Comparison of ENCODE assay signal across 9 cellular contexts in the genomic region with DNA sequence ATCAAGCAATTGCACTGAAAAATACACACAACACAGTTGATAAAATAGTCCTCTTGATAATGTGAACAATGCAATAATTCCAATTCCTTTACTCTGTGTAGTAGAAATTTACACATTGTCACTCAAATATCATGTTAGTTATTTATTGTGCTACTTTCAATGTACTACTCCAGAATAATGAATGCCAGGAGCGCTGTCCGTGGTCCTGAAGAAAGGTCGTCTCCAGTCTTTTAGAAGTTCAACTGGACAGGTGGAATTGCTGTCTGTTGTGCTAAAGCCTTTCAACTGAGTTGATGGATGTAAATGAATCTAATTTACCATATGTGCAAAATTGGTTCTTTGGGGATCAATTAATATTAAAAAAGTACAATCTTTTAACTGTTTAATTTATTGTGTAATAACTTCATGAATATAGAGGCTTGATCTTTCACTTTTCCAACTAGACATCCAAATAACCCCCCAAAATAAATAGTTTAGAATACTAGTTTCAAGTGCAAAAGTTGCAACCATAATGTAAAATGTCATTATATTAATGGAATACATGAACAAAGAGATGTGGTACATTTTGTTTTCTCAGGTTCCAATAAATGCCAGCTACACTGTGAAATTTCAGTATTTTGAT. TPM values are rescaled to one million over a fixed set of nuclear protein-coding genes. Genes with fewer than 3 reads are reported as not detected.
DNase-seq lines count a peak whose midpoint lies in the region; ATAC-seq and TF ChIP-seq lines count a peak whose summit lies in the region.
"Had no signal": no experiment of that assay in that cellular context is flagged by ENCODE, and none has a peak within 500 bp of the region (broad histone marks: within the 10 kb centered on the region; RNA-seq: fewer than 3 reads in every experiment).

No MANE protein-coding gene starts in this region.

- no peaks in the 10 kb centered on the region for H3K27me3 ChIP-seq in DND-41 (ENCODE audit: insufficient read depth, low read length, poor library complexity)
- H3K27me3 ChIP-seq in aorta (ENCODE audit: control insufficient read depth in 1 of 2, insufficient read depth in 2 of 2, low read length in 1 of 2) = peaks cover 0 to 2% of the 10 kb centered on the region in 2 donors

- H2AFZ ChIP-seq in DND-41 (ENCODE audit: low read depth, low read length) = no peak overlapping the region

- no peaks in the 10 kb centered on the region for H3K79me2 ChIP-seq in DND-41 (ENCODE audit: insufficient read depth, low read length)

- H3K9me3 Mint-ChIP-seq in immature natural killer cell = peaks cover 5 to 48% (median 18%) of the 10 kb centered on the region in 6 donors

- H3K4me1 ChIP-seq in DND-41 (ENCODE audit: insufficient read depth, low read length) = no peaks in the 10 kb centered on the region
- no peaks in the 10 kb centered on the region for H3K4me1 ChIP-seq in aorta (ENCODE audit: control insufficient read depth in 1 of 2, insufficient read depth in 2 of 2, low read length in 2 of 2)
- H3K4me1 ChIP-seq: psoas muscle had no signal

- TF ChIP-seq EP300 in Ishikawa (IDR thresholded peaks at IDR 0.05; ENCODE audit: borderline replicate concordance) = no peak

- H3K4me3 Mint-ChIP-seq in immature natural killer cell = no peak overlapping the region

- peak; percentile 75 for ATAC-seq in DND-41 (ENCODE audit: insufficient read depth, low read depth)
- no peak for ATAC-seq in aorta (ENCODE audit: low FRiP score)
- ATAC-seq: psoas muscle had no signal

- peaks cover 0 to 4% (median 0%) of the 10 kb centered on the region in 3 donors for H3K36me3 Mint-ChIP-seq in immature natural killer cell

- H3K36me3 ChIP-seq in DND-41 (ENCODE audit: insufficient read depth, low read length) (no peaks in the 10 kb centered on the region), aorta (ENCODE audit: control insufficient read depth in 1 of 2, insufficient read depth in 2 of 2, low read length in 1 of 2) (no peaks in the 10 kb centered on the region)

- intact Hi-C loops in aorta (cut with DNase I) = no loop called here

- no peak for TF ChIP-seq RAD21 in Ishikawa (IDR thresholded peaks at IDR 0.05; ENCODE audit: low read depth)

- H3K9me3 ChIP-seq in DND-41 (ENCODE audit: insufficient read depth, low read length, severe bottlenecking) = peaks cover 8% of the 10 kb centered on the region
- H3K9me3 ChIP-seq in aorta (ENCODE audit: control insufficient read depth, low read length) = peaks cover 1% of the 10 kb centered on the region
- H3K9me3 ChIP-seq: psoas muscle had no signal

- no peak overlapping the region for H3K9ac ChIP-seq in DND-41 (ENCODE audit: low read depth, low read length)

- H4K20me1 ChIP-seq in DND-41 (ENCODE audit: insufficient read depth, low read length) = no peaks in the 10 kb centered on the region

- 3 to 4% methylated on average over 3 of the region's 3 CpGs for WGBS in aorta, 2 donors

- H3K4me2 ChIP-seq in DND-41 (ENCODE audit: insufficient read depth, low read length) = no peak overlapping the region

- H3K4me1 Mint-ChIP-seq in immature natural killer cell = no peaks in the 10 kb centered on the region

- DNase-seq in DND-41 (peak; percentile 75), iPS-NIHi11 (ENCODE audit: low spot score) (peak; percentile 50), aorta (peak; percentile 59 to 83), NCI-H510A treated with DMSO at 0.1 percent for 48 hours (lab: John Stamatoyannopoulos, UW) (no peak), NCI-H2196 (lab: John Stamatoyannopoulos, UW; ENCODE audit: unreplicated experiment) (no peak), immature natural killer cell (no peak)
- DNase-seq in activated CD4-positive, alpha-beta T cell treated with anti-CD3 and anti-CD28 coated beads, Interleukin-2, amount 50 U/mL, for 48 hours = peak; percentile 40 to 45

- no peak overlapping the region for H3K27ac ChIP-seq in DND-41 (ENCODE audit: low read length)
- no peak overlapping the region for H3K27ac ChIP-seq in aorta (ENCODE audit: low read depth in 1 of 2, low read length in 2 of 2)
- H3K27ac ChIP-seq: psoas muscle had no signal

- H3K4me3 ChIP-seq in DND-41 (ENCODE audit: low read depth in 1 of 2, low read length in 2 of 2) = no peak overlapping the region
- no peak overlapping the region for H3K4me3 ChIP-seq in aorta (ENCODE audit: low read length in 2 of 2)
- H3K4me3 ChIP-seq: psoas muscle had no signal

- H3K27ac Mint-ChIP-seq in immature natural killer cell = no peak overlapping the region

- H3K27me3 Mint-ChIP-seq in immature natural killer cell (ENCODE audit: low read depth in 3 of 3) = peaks cover 0 to 11% (median 3%) of the 10 kb centered on the region in 3 donors

- TF ChIP-seq CTCF in DND-41 (IDR thresholded peaks at IDR 0.05; ENCODE audit: borderline replicate concordance, extremely low read depth, low read length, poor library complexity, severe bottlenecking) = no peak

TF ChIP-seq in Ishikawa, 13 proteins besides CTCF, POLR2A, EP300 and RAD21:
- TF ChIP-seq, protein P1, sequence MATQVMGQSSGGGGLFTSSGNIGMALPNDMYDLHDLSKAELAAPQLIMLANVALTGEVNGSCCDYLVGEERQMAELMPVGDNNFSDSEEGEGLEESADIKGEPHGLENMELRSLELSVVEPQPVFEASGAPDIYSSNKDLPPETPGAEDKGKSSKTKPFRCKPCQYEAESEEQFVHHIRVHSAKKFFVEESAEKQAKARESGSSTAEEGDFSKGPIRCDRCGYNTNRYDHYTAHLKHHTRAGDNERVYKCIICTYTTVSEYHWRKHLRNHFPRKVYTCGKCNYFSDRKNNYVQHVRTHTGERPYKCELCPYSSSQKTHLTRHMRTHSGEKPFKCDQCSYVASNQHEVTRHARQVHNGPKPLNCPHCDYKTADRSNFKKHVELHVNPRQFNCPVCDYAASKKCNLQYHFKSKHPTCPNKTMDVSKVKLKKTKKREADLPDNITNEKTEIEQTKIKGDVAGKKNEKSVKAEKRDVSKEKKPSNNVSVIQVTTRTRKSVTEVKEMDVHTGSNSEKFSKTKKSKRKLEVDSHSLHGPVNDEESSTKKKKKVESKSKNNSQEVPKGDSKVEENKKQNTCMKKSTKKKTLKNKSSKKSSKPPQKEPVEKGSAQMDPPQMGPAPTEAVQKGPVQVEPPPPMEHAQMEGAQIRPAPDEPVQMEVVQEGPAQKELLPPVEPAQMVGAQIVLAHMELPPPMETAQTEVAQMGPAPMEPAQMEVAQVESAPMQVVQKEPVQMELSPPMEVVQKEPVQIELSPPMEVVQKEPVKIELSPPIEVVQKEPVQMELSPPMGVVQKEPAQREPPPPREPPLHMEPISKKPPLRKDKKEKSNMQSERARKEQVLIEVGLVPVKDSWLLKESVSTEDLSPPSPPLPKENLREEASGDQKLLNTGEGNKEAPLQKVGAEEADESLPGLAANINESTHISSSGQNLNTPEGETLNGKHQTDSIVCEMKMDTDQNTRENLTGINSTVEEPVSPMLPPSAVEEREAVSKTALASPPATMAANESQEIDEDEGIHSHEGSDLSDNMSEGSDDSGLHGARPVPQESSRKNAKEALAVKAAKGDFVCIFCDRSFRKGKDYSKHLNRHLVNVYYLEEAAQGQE (IDR thresholded peaks at IDR 0.05; ENCODE audit: low read depth) = peak; percentile 96
- TF ChIP-seq TAF1 (IDR thresholded peaks at IDR 0.05; ENCODE audit: low read depth) (no peak), TEAD4 (IDR thresholded peaks at IDR 0.05) (peak; percentile 87)
- TF ChIP-seq, protein P2, sequence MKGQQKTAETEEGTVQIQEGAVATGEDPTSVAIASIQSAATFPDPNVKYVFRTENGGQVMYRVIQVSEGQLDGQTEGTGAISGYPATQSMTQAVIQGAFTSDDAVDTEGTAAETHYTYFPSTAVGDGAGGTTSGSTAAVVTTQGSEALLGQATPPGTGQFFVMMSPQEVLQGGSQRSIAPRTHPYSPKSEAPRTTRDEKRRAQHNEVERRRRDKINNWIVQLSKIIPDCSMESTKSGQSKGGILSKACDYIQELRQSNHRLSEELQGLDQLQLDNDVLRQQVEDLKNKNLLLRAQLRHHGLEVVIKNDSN (IDR thresholded peaks at IDR 0.05) = no peak

RNA-seq across cellular contexts. Expression of a gene that starts 3.2 kb away (rescaled TPM):
- 1 to 10 TPM; 2.3 to 3.0 TPM for total RNA-seq in aorta
- polyA plus RNA-seq in aorta = under 1 TPM in 1 of 2 donors, not detected in 1; 0.82 TPM
- not detected for polyA plus RNA-seq in immature natural killer cell

Comparison
In these comparisons a context has a peak if more than half of its experiments do, and no peak if none do; other contexts are left out.
1. DNase-seq: peak in DND-41 (single experiment), activated CD4-positive, alpha-beta T cell treated with anti-CD3 and anti-CD28 coated beads, Interleukin-2, amount 50 U/mL, for 48 hours (2 of 2), iPS-NIHi11 (single experiment) and aorta (2 of 2); none in NCI-H510A treated with DMSO at 0.1 percent for 48 hours (single experiment), NCI-H2196 (single experiment) and immature natural killer cell (0 of 3).